Comparison of ENCODE assay signal across 26 cellular contexts in genomic region chr20:37848706-37849105, GRCh38. TPM values are rescaled to one million over a fixed set of nuclear protein-coding genes. Genes with fewer than 3 reads are reported as not detected.
"Had no signal": no experiment of that assay in that cellular context is flagged by ENCODE, and none has a peak within 500 bp of the region (broad histone marks: within the 10 kb centered on the region; RNA-seq: fewer than 3 reads in every experiment).

No MANE protein-coding gene starts in this region.

- ATAC-seq: activated T-cell treated with anti-CD3 and anti-CD28 coated beads, Interleukin-2, amount 50 U/mL, for 4 hours; PC-3 had no signal

- H3K4me3 Mint-ChIP-seq: activated CD4-positive, alpha-beta memory T cell treated with anti-CD3 and anti-CD28 coated beads for 36 hours; activated CD4-positive, alpha-beta T cell treated with anti-CD3 and anti-CD28 coated beads, Interleukin-2, amount 10 ng/mL, durations not matched to agents 7 days and 5 days; activated naive CD8-positive, alpha-beta T cell; activated T-cell treated with anti-CD3 and anti-CD28 coated beads, Interleukin-2, amount 50 U/mL, for 4 hours had no signal

- H3K27me3 Mint-ChIP-seq: activated CD4-positive, alpha-beta memory T cell treated with anti-CD3 and anti-CD28 coated beads for 36 hours; activated CD4-positive, alpha-beta T cell treated with anti-CD3 and anti-CD28 coated beads, Interleukin-2, amount 10 ng/mL, durations not matched to agents 7 days and 5 days; activated naive CD8-positive, alpha-beta T cell had no signal

- H3K27ac Mint-ChIP-seq: activated CD4-positive, alpha-beta memory T cell treated with anti-CD3 and anti-CD28 coated beads for 36 hours; activated CD4-positive, alpha-beta T cell treated with anti-CD3 and anti-CD28 coated beads, Interleukin-2, amount 10 ng/mL, durations not matched to agents 7 days and 5 days; activated naive CD8-positive, alpha-beta T cell had no signal

- H3K4me1 Mint-ChIP-seq: activated CD4-positive, alpha-beta T cell treated with anti-CD3 and anti-CD28 coated beads, Interleukin-2, amount 10 ng/mL, durations not matched to agents 7 days and 5 days had no signal

- DNase-seq: activated CD4-positive, alpha-beta memory T cell treated with anti-CD3 and anti-CD28 coated beads for 36 hours; activated CD4-positive, alpha-beta T cell treated with anti-CD3 and anti-CD28 coated beads, Interleukin-2, amount 10 ng/mL, durations not matched to agents 7 days and 5 days; activated CD4-positive, CD25-positive, alpha-beta regulatory T cell; activated CD8-positive, alpha-beta memory T cell treated with anti-CD3 and anti-CD28 coated beads for 24 hours; activated effector memory CD4-positive, alpha-beta T cell treated with anti-CD3 and anti-CD28 coated beads, Interleukin-2, amount 50 U/mL, for 16 hours; activated naive CD4-positive, alpha-beta T cell treated with Interleukin-2 at 50 U/mL for 16 hours; activated T-cell treated with anti-CD3 and anti-CD28 coated beads, Interleukin-2, amount 50 U/mL, for 4 hours; amygdala; brain microvascular endothelial cell; KBM-7; NCI-H1092; NCI-H1417; NCI-H1930; NCI-H2171; NCI-H2227 treated with DMSO at 0.1 percent for 48 hours; NCI-H446 treated with DMSO at 0.1 percent for 48 hours; NCI-H524 treated with DMSO at 0.1 percent for 48 hours; NCI-H774; PC-3; SIG-M5; T-helper 2 cell; T1000 had no signal

- H3K9me3 Mint-ChIP-seq: activated CD4-positive, alpha-beta memory T cell treated with anti-CD3 and anti-CD28 coated beads for 36 hours; activated CD4-positive, alpha-beta T cell treated with anti-CD3 and anti-CD28 coated beads, Interleukin-2, amount 10 ng/mL, durations not matched to agents 7 days and 5 days; activated T-cell treated with anti-CD3 and anti-CD28 coated beads, Interleukin-2, amount 50 U/mL, for 4 hours had no signal

- FAIRE-seq: astrocyte, RCC 7860, TTC549 had no signal

RNA-seq across cellular contexts. Expression of gene VSTM2L, which starts 54.2 kb away (rescaled TPM):
- total RNA-seq: activated CD4-positive, alpha-beta memory T cell treated with anti-CD3 and anti-CD28 coated beads for 36 hours; activated CD4-positive, alpha-beta T cell treated with anti-CD3 and anti-CD28 coated beads, Interleukin-2, amount 10 ng/mL, durations not matched to agents 7 days and 5 days had no signal
